In the genomic region with DNA sequence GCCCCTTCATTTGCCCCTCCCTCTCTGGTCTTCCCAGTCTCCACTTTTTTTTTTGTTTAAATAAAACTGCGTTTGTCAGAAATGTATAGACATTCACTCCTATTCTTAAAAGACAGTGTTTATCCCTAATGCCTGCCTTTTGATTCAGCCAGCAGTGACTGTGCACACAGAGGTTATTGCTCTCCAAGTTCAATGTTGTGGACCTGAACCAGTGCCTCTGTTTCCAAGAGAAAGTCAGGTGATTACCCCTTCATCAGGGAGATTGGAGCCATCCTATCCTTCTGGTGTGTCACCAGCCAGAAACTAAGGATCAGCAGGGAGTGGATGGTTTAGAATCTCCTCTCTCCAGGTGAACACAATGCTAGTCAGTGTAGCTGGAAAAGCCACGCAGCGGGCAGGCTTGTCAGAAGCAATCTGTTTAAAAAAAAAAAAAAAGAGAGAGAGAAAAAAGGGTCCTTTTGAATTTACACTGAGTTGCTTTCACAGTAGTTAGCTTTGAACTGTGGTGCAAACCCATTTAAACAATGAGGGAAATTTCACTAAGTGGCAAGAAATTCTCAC, we compare ENCODE assay signal across 15 cellular contexts.
DNase-seq lines count a peak whose midpoint lies in the region; ATAC-seq and TF ChIP-seq lines count a peak whose summit lies in the region.
"Had no signal": no experiment of that assay in that cellular context is flagged by ENCODE, and none has a peak within 500 bp of the region (broad histone marks: within the 10 kb centered on the region; RNA-seq: fewer than 3 reads in every experiment).

No MANE protein-coding gene starts in this region.

- H3K27me3 Mint-ChIP-seq in naive thymus-derived CD4-positive, alpha-beta T cell = peaks cover 0 to 16% (median 12%) of the 10 kb centered on the region in 5 donors
- peaks cover 2 to 5% (median 3%) of the 10 kb centered on the region in 3 donors for H3K27me3 Mint-ChIP-seq in CD14-positive monocyte (ENCODE audit: low read depth in 3 of 3)
- H3K27me3 Mint-ChIP-seq: memory B cell; stimulated activated naive CD8-positive, alpha-beta T cell treated with anti-CD3 and anti-CD28 coated beads, Interleukin-15, Interleukin-2, amounts not matched to agents 100 ng/mL and 50 ng/mL, for 24 hours had no signal

- CTCF ChIA-PET in naive thymus-derived CD4-positive, alpha-beta T cell (lab: Charles Lee) = interaction anchor here (0.6 kb wide), 1 partner anchor 11 kb away, joined by 3 read pairs; no protein-coding TSS in a partner anchor

- peaks cover 1 to 20% (median 15%) of the 10 kb centered on the region in 5 donors for H3K36me3 Mint-ChIP-seq in naive thymus-derived CD4-positive, alpha-beta T cell
- no peaks in the 10 kb centered on the region for H3K36me3 Mint-ChIP-seq in CD14-positive monocyte

- peak overlapping the region in 1 of 10 donors; percentile 23 for H3K4me3 Mint-ChIP-seq in naive thymus-derived CD4-positive, alpha-beta T cell
- H3K4me3 Mint-ChIP-seq in CD14-positive monocyte = no peak overlapping the region
- H3K4me3 Mint-ChIP-seq: activated naive CD8-positive, alpha-beta T cell treated with anti-CD3 and anti-CD28 coated beads for 36 hours; memory B cell; stimulated activated naive CD8-positive, alpha-beta T cell treated with anti-CD3 and anti-CD28 coated beads, Interleukin-15, Interleukin-2, amounts not matched to agents 100 ng/mL and 50 ng/mL, for 24 hours had no signal

- H3K9me3 ChIP-seq in liver (ENCODE audit: control insufficient read depth in 4 of 4, low read length in 3 of 4) (no peaks in the 10 kb centered on the region), transverse colon (peaks cover 6 to 11% of the 10 kb centered on the region in 2 donors)
- H3K9me3 ChIP-seq in naive thymus-derived CD4-positive, alpha-beta T cell (ENCODE audit: control insufficient read depth in 2 of 3, low read length in 3 of 3) = peaks cover 0 to 5% (median 4%) of the 10 kb centered on the region in 3 experiments

- H3K4me1 ChIP-seq in liver (ENCODE audit: control insufficient read depth in 4 of 4, insufficient read depth in 4 of 4, low read length in 3 of 4) = peaks cover 4 to 36% (median 14%) of the 10 kb centered on the region in 4 donors
- peaks cover 3 to 25% (median 9%) of the 10 kb centered on the region in 4 donors for H3K4me1 ChIP-seq in transverse colon
- H3K4me1 ChIP-seq in naive thymus-derived CD4-positive, alpha-beta T cell (ENCODE audit: control insufficient read depth in 2 of 2, insufficient read depth in 2 of 2, low read length in 2 of 2) = no peaks in the 10 kb centered on the region

- in situ Hi-C loops in transverse colon (cut with MboI; ENCODE audit: low pct_ligation_motif_present in 1 of 4, low pct_unique_long_range_greater_than_20kb in 1 of 4, low sequenced_read_pairs in 3 of 4) = no loop called here

- DNase-seq in NCI-H345 (lab: John Stamatoyannopoulos, UW) = peak; percentile 58
- DNase-seq in transverse colon = no peak
- no peak for DNase-seq in naive thymus-derived CD4-positive, alpha-beta T cell
- DNase-seq in CD14-positive monocyte (ENCODE audit: low spot score) = no peak
- DNase-seq: activated naive CD8-positive, alpha-beta T cell treated with anti-CD3 and anti-CD28 coated beads for 36 hours; Calu3; dermis blood vessel endothelial cell; posterior cingulate gyrus; SHP77; stimulated activated CD4-positive, alpha-beta T cell treated with anti-CD3 and anti-CD28 coated beads, Interleukin-4, amount 100 ng/mL, for 4 hours had no signal

- TF ChIP-seq POLR2A in transverse colon (IDR thresholded peaks at IDR 0.05) = no peak

- no peak for TF ChIP-seq EP300 in transverse colon (IDR thresholded peaks at IDR 0.05; ENCODE audit: low read depth)

- peaks cover 4 to 24% (median 17%) of the 10 kb centered on the region in 7 donors for H3K4me1 Mint-ChIP-seq in naive thymus-derived CD4-positive, alpha-beta T cell
- H3K4me1 Mint-ChIP-seq in CD14-positive monocyte = peaks cover 11% of the 10 kb centered on the region

- H3K27ac Mint-ChIP-seq in naive thymus-derived CD4-positive, alpha-beta T cell = peak overlapping the region in 1 of 9 donors; percentile 54
- peak overlapping the region in 1 of 7 donors; percentile 74 for H3K27ac Mint-ChIP-seq in CD14-positive monocyte
- H3K27ac Mint-ChIP-seq: activated naive CD8-positive, alpha-beta T cell treated with anti-CD3 and anti-CD28 coated beads for 36 hours; memory B cell; stimulated activated naive CD8-positive, alpha-beta T cell treated with anti-CD3 and anti-CD28 coated beads, Interleukin-15, Interleukin-2, amounts not matched to agents 100 ng/mL and 50 ng/mL, for 24 hours had no signal

- no peak overlapping the region for H3K9ac ChIP-seq in liver (ENCODE audit: low read depth in 1 of 2, low read length in 2 of 2)

- TF ChIP-seq CTCF in liver (IDR thresholded peaks at IDR 0.05; ENCODE audit: low read depth, low read length, missing input control) (no peak), transverse colon (IDR thresholded peaks at IDR 0.05) (no peak), CD14-positive monocyte (IDR thresholded peaks at IDR 0.05) (no peak)

- H3K4me3 ChIP-seq in liver (ENCODE audit: low read depth in 1 of 3, low read length in 3 of 3) = no peak overlapping the region
- H3K4me3 ChIP-seq in transverse colon = no peak overlapping the region
- no peak overlapping the region for H3K4me3 ChIP-seq in naive thymus-derived CD4-positive, alpha-beta T cell (ENCODE audit: low read length)

- intact Hi-C loops in transverse colon (cut with DNase I; ENCODE audit: low total_unique reads) = no loop called here
- intact Hi-C loops in naive thymus-derived CD4-positive, alpha-beta T cell (cut with micrococcal nuclease) = no loop called here
- intact Hi-C loops in CD14-positive monocyte (cut with micrococcal nuclease) = no loop called here

- H3K36me3 ChIP-seq in liver (ENCODE audit: control insufficient read depth in 4 of 4, insufficient read depth in 3 of 4, low read depth in 1 of 4, low read length in 3 of 4) (no peaks in the 10 kb centered on the region), transverse colon (no peaks in the 10 kb centered on the region)
- peaks cover 0 to 4% (median 0%) of the 10 kb centered on the region in 3 experiments for H3K36me3 ChIP-seq in naive thymus-derived CD4-positive, alpha-beta T cell (ENCODE audit: control insufficient read depth in 2 of 3, insufficient read depth in 3 of 3, low read length in 3 of 3)

- H3K27me3 ChIP-seq in liver (ENCODE audit: control insufficient read depth in 4 of 4, insufficient read depth in 4 of 4, low read length in 3 of 4) (no peaks in the 10 kb centered on the region), transverse colon (no peaks in the 10 kb centered on the region)
- no peaks in the 10 kb centered on the region for H3K27me3 ChIP-seq in naive thymus-derived CD4-positive, alpha-beta T cell (ENCODE audit: control insufficient read depth in 2 of 2, insufficient read depth in 2 of 2, low read length in 2 of 2)

- H3K27ac ChIP-seq in cingulate gyrus (ENCODE audit: low read depth, low read length) (peak overlapping the region; percentile 87), liver (ENCODE audit: low read depth in 1 of 2, low read length in 2 of 2) (peak overlapping the region in 1 of 2 donors; percentile 7), transverse colon (peak overlapping the region in 3 of 4 donors; percentile 16 to 46 (median 46))
- H3K27ac ChIP-seq in naive thymus-derived CD4-positive, alpha-beta T cell (ENCODE audit: low read depth, low read length) = no peak overlapping the region

- no peak for TF ChIP-seq RAD21 in liver (IDR thresholded peaks at IDR 0.05)

- POLR2A ChIA-PET in naive thymus-derived CD4-positive, alpha-beta T cell (lab: Charles Lee) = no interaction called here

- no peak for ATAC-seq in naive thymus-derived CD4-positive, alpha-beta T cell
- no peak for ATAC-seq in GM21528 (IDR thresholded peaks at IDR 0.05; ENCODE audit: low FRiP score, unreplicated experiment)

- peaks cover 0 to 23% (median 13%) of the 10 kb centered on the region in 11 donors for H3K9me3 Mint-ChIP-seq in naive thymus-derived CD4-positive, alpha-beta T cell
- peaks cover 3 to 20% (median 14%) of the 10 kb centered on the region in 7 donors for H3K9me3 Mint-ChIP-seq in CD14-positive monocyte

- WGBS in liver = 56% methylated on average over 3 of the region's 3 CpGs
- WGBS in transverse colon (ENCODE audit: low coverage in 1 of 2), 2 donors = 57 to 64% methylated on average over 2 to 3 of the region's 3 CpGs

TF ChIP-seq in liver, 16 proteins besides CTCF, POLR2A, EP300 and RAD21 (continues in another document):
- TF ChIP-seq TAF1 (conservative IDR thresholded peaks at IDR 0.05) (no peak), HNF4G (IDR thresholded peaks at IDR 0.05) (no peak), FOXA1 (IDR thresholded peaks at IDR 0.05) (no peak), YY1 (IDR thresholded peaks at IDR 0.05) (peak; percentile 44), HNF4A (conservative IDR thresholded peaks at IDR 0.05) (peak; percentile 19 to 52), FOXA2 (IDR thresholded peaks at IDR 0.05) (peak; percentile 4), SP1 (IDR thresholded peaks at IDR 0.05) (no peak), ATF3 (IDR thresholded peaks at IDR 0.05) (no peak)
- TF ChIP-seq, protein P1, sequence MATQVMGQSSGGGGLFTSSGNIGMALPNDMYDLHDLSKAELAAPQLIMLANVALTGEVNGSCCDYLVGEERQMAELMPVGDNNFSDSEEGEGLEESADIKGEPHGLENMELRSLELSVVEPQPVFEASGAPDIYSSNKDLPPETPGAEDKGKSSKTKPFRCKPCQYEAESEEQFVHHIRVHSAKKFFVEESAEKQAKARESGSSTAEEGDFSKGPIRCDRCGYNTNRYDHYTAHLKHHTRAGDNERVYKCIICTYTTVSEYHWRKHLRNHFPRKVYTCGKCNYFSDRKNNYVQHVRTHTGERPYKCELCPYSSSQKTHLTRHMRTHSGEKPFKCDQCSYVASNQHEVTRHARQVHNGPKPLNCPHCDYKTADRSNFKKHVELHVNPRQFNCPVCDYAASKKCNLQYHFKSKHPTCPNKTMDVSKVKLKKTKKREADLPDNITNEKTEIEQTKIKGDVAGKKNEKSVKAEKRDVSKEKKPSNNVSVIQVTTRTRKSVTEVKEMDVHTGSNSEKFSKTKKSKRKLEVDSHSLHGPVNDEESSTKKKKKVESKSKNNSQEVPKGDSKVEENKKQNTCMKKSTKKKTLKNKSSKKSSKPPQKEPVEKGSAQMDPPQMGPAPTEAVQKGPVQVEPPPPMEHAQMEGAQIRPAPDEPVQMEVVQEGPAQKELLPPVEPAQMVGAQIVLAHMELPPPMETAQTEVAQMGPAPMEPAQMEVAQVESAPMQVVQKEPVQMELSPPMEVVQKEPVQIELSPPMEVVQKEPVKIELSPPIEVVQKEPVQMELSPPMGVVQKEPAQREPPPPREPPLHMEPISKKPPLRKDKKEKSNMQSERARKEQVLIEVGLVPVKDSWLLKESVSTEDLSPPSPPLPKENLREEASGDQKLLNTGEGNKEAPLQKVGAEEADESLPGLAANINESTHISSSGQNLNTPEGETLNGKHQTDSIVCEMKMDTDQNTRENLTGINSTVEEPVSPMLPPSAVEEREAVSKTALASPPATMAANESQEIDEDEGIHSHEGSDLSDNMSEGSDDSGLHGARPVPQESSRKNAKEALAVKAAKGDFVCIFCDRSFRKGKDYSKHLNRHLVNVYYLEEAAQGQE (IDR thresholded peaks at IDR 0.05) = peak; percentile 25
